Comparison of ENCODE assay signal across 30 cellular contexts in the genomic region with DNA sequence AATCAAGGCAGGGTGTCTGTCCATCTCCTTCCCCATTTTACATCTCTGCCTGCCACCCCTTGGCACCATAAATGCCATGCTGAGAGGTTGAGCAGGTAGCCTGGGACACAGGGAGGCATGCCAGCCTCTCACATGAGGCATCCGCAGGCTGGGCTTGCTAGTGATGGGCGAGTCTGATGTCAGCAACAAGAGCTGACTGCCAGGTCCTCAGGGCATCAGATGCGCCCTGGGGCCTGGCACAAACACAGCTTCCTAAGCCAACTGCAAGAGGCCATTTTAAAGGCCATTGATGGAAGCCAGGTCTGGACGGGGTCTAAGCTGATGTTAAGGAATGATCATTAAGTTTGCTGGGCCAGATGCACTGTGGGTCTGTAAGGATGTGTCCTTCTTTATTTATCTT. TPM values are rescaled to one million over a fixed set of nuclear protein-coding genes. Genes with fewer than 3 reads are reported as not detected.
"Had no signal": no experiment of that assay in that cellular context is flagged by ENCODE, and none has a peak within 500 bp of the region (broad histone marks: within the 10 kb centered on the region; RNA-seq: fewer than 3 reads in every experiment).

No MANE protein-coding gene starts in this region.

- H3K4me3 ChIP-seq: adrenal gland, body of pancreas, coronary artery, esophagus muscularis mucosa, gastroesophageal sphincter had no signal

- H3K27me3 ChIP-seq: adrenal gland, body of pancreas, esophagus muscularis mucosa, foreskin keratinocyte had no signal

- H3K27ac ChIP-seq: adrenal gland, body of pancreas, coronary artery, esophagus muscularis mucosa, foreskin keratinocyte, gastroesophageal sphincter had no signal

- H3K9me3 ChIP-seq: adrenal gland, body of pancreas, esophagus muscularis mucosa, gastroesophageal sphincter had no signal

- ATAC-seq: activated CD4-positive, alpha-beta T cell treated with anti-CD3 and anti-CD28 coated beads for 36 hours; activated CD8-positive, alpha-beta memory T cell treated with anti-CD3 and anti-CD28 coated beads, Interleukin-2, amount 10 ng/mL, durations not matched to agents 7 days and 5 days; activated CD8-positive, alpha-beta T cell treated with anti-CD3 and anti-CD28 coated beads, Interleukin-2, amount 10 ng/mL, durations not matched to agents 7 days and 5 days; activated naive CD8-positive, alpha-beta T cell treated with anti-CD3 and anti-CD28 coated beads, Interleukin-2, amount 50 U/mL, for 24 hours; body of pancreas; effector memory CD8-positive, alpha-beta T cell; foreskin keratinocyte; gastroesophageal sphincter had no signal

- DNase-seq: activated CD4-positive, CD25-positive, alpha-beta regulatory T cell; activated CD4-positive, CD25-positive, alpha-beta regulatory T cell treated with anti-CD3 and anti-CD28 coated beads, Interleukin-2, amount 50 U/mL, for 72 hours; activated CD8-positive, alpha-beta memory T cell treated with anti-CD3 and anti-CD28 coated beads, Interleukin-2, amount 10 ng/mL, durations not matched to agents 7 days and 5 days; activated CD8-positive, alpha-beta memory T cell treated with anti-CD3 and anti-CD28 coated beads, Interleukin-2, amount 50 U/mL, for 4 hours; activated CD8-positive, alpha-beta T cell treated with anti-CD3 and anti-CD28 coated beads, Interleukin-2, amount 10 ng/mL, durations not matched to agents 7 days and 5 days; activated effector memory CD4-positive, alpha-beta T cell treated with anti-CD3 and anti-CD28 coated beads, Interleukin-2, amount 50 U/mL, for 16 hours; activated naive CD8-positive, alpha-beta T cell treated with anti-CD3 and anti-CD28 coated beads for 36 hours; activated naive CD8-positive, alpha-beta T cell treated with anti-CD3 and anti-CD28 coated beads, Interleukin-2, amount 50 U/mL, for 24 hours; activated T-cell treated with anti-CD3 and anti-CD28 coated beads, Interleukin-2, amount 50 U/mL, for 1 hour; adrenal gland; amygdala; aorta; central memory CD4-positive, alpha-beta T cell; cerebellar nuclear complex; effector CD4-positive, alpha-beta T cell; effector memory CD8-positive, alpha-beta T cell; foreskin keratinocyte; T-helper 2 cell had no signal

- H3K4me1 ChIP-seq: adrenal gland, body of pancreas, esophagus muscularis mucosa, foreskin keratinocyte, gastroesophageal sphincter had no signal

- H3K36me3 ChIP-seq: adrenal gland, gastroesophageal sphincter had no signal

RNA-seq across cellular contexts. Expression of a gene that starts 34.6 kb away (rescaled TPM):
- total RNA-seq: activated CD4-positive, alpha-beta memory T cell treated with anti-CD3 and anti-CD28 coated beads for 36 hours; activated CD4-positive, alpha-beta T cell treated with anti-CD3 and anti-CD28 coated beads for 36 hours; activated CD4-positive, alpha-beta T cell treated with anti-CD3 and anti-CD28 coated beads, Interleukin-2, amount 10 ng/mL, durations not matched to agents 24 days and 14 days; activated CD8-positive, alpha-beta memory T cell treated with anti-CD3 and anti-CD28 coated beads for 36 hours; activated CD8-positive, alpha-beta memory T cell treated with anti-CD3 and anti-CD28 coated beads, Interleukin-2, amount 10 ng/mL, durations not matched to agents 7 days and 5 days; activated CD8-positive, alpha-beta T cell treated with anti-CD3 and anti-CD28 coated beads, Interleukin-2, amount 10 ng/mL, durations not matched to agents 7 days and 5 days; activated naive CD4-positive, alpha-beta T cell treated with anti-CD3 and anti-CD28 coated beads for 36 hours; activated naive CD8-positive, alpha-beta T cell treated with anti-CD3 and anti-CD28 coated beads for 36 hours; activated T-helper 1 cell treated with anti-CD3 and anti-CD28 coated beads, Interleukin-12 subunit alpha, Interleukin-12 subunit beta, Interleukin-2, Interleukin-4 antibody, amounts not matched to agents 30 ng/mL and 10 ng/mL and 1 ng/mL, durations not matched to agents 14 hours and 24 hours and 36 hours; activated T-helper 2 cell treated with anti-CD3 and anti-CD28 coated beads, Interferon-gamma antibody, Interleukin-2, Interleukin-4, amounts not matched to agents 10 μg/mL and 5 μg/mL and 100 μg/mL, durations not matched to agents 14 hours and 24 hours and 36 hours; T-helper 1 cell treated with Interleukin-12 subunit alpha and Interleukin-12 subunit beta and Interleukin-4 antibody, amounts not matched to agents 30 ng/mL and 1 ng/mL, for 36 hours had no signal
